1 cellular context compared by ENCODE assay signal in genomic region chr22:36544107-36544620, GRCh38.
A peak's percentile ranks its signal among the peaks of the same experiment; 100 is the strongest.
TF ChIP-seq lines count a peak whose summit lies in the region.

No MANE protein-coding gene starts in this region.

TF ChIP-seq in IMR-90, 13 proteins besides CTCF, POLR2A, EP300 and RAD21:
- TF ChIP-seq CHD1 (IDR thresholded peaks at IDR 0.05; ENCODE audit: low read depth, low read length): no peak
- peak; percentile 26; the same call in 1 of the 2 replicates for TF ChIP-seq CEBPB (IDR thresholded peaks at IDR 0.05; ENCODE audit: low read depth, low read length)
- TF ChIP-seq MAFK (IDR thresholded peaks at IDR 0.05; ENCODE audit: low read depth, low read length): no peak
